8 cellular contexts compared by ENCODE assay signal in the genomic region with DNA sequence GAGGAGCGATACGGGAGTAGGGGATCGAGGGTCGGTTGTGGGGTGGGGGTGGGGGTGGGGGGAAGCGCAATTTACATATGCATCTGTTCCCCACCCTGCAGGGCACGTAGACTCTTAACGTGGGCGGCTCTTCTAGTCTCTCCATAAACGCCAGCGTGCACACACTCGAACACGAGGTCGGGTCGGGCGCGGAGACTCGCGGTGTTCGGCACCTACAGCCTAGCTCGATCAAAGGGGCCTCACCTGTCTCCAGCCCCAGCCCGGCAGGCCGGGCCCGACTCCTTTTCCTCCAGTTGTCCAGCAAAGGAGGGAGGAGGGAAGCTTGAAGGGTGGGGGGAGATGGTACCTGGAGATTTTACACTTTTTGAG. TPM values are rescaled to one million over a fixed set of nuclear protein-coding genes. Genes with fewer than 3 reads are reported as not detected.
DNase-seq lines count a peak whose midpoint lies in the region; ATAC-seq and TF ChIP-seq lines count a peak whose summit lies in the region.

No MANE protein-coding gene starts in this region.

- H3K9me2 ChIP-seq in GM23248 (ENCODE audit: insufficient read depth), result no peaks in the 10 kb centered on the region
- H3K9me2 ChIP-seq in Karpas-422 (replicated peaks; ENCODE audit: insufficient read depth, low read length), result no peaks in the 10 kb centered on the region; the same call in 1 of the 2 replicates

- no peaks in the 10 kb centered on the region for H3K27me3 ChIP-seq in GM23248 (replicated peaks; ENCODE audit: insufficient read depth)
- no peaks in the 10 kb centered on the region for H3K27me3 ChIP-seq in Karpas-422 (ENCODE audit: low read length)
- no peaks in the 10 kb centered on the region for H3K27me3 ChIP-seq in WERI-Rb-1 (ENCODE audit: insufficient read depth, low read depth, severe bottlenecking)

- H3K4me1 ChIP-seq in GM23248 (ENCODE audit: insufficient read depth), result peaks cover 36% of the 10 kb centered on the region
- H3K4me1 ChIP-seq in Karpas-422 (ENCODE audit: low read length), result peaks cover 45% of the 10 kb centered on the region

- H3K27ac ChIP-seq in GM23248 (peak overlapping the region; percentile 89), Karpas-422 (ENCODE audit: low read length) (peak overlapping the region; percentile 69), WERI-Rb-1 (peak overlapping the region; percentile 89)

- H3F3A ChIP-seq in GM23248 (ENCODE audit: insufficient read depth), result peaks cover 4% of the 10 kb centered on the region; the same call in 1 of the 2 replicates

- H3K4me3 ChIP-seq in GM23248 (peak overlapping the region; percentile 96), Karpas-422 (ENCODE audit: low read length) (peak overlapping the region; percentile 88), WERI-Rb-1 (ENCODE audit: low read depth, low read length) (peak overlapping the region; percentile 95)

- H3K79me2 ChIP-seq in GM23248 (ENCODE audit: insufficient read depth) (peaks cover 55% of the 10 kb centered on the region), Karpas-422 (ENCODE audit: low read length) (peaks cover 61% of the 10 kb centered on the region)

- peaks cover 30% of the 10 kb centered on the region for H3K27me3 Mint-ChIP-seq in central memory CD8-positive, alpha-beta T cell

- peaks cover 7% of the 10 kb centered on the region; the same call in 1 of the 2 replicates for H3K36me3 ChIP-seq in GM23248 (ENCODE audit: low read depth)
- H3K36me3 ChIP-seq in Karpas-422 (ENCODE audit: insufficient read depth, low read length), result peaks cover 33% of the 10 kb centered on the region
- H3K36me3 ChIP-seq in WERI-Rb-1, result peaks cover 23% of the 10 kb centered on the region

- H3K4me2 ChIP-seq in GM23248 (ENCODE audit: unreplicated experiment) (peak overlapping the region; percentile 99), Karpas-422 (ENCODE audit: low read depth, low read length, poor library complexity, severe bottlenecking) (peak overlapping the region; percentile 73)

- DNase-seq in GM03348 (ENCODE audit: low spot score), result peak; percentile 50
- DNase-seq in GM23248, result peak; percentile 83
- DNase-seq in Karpas-422, result peak; percentile 94
- DNase-seq in WERI-Rb-1, result peak; percentile 36
- DNase-seq in central memory CD8-positive, alpha-beta T cell (ENCODE audit: low spot score in 2 of 2), result peak; percentile 18 to 19
- DNase-seq in left kidney (ENCODE audit: low read depth, low spot score), result peak; percentile 76
- peak; percentile 57 for DNase-seq in stimulated activated CD4-positive, alpha-beta T cell treated with anti-CD3 and anti-CD28 coated beads, Interleukin-4, amount 100 ng/mL, for 24 hours
- DNase-seq in NCI-H1694 treated with DMSO at 0.1 percent for 48 hours (lab: John Stamatoyannopoulos, UW), result no peak

- H3K9me3 ChIP-seq in GM23248 (ENCODE audit: low read depth) (no peaks in the 10 kb centered on the region), Karpas-422 (ENCODE audit: low read length) (no peaks in the 10 kb centered on the region), WERI-Rb-1 (ENCODE audit: severe bottlenecking) (no peaks in the 10 kb centered on the region)

- H3K9ac ChIP-seq in GM23248, result peak overlapping the region; percentile 99
- peak overlapping the region; percentile 95 for H3K9ac ChIP-seq in Karpas-422 (ENCODE audit: low read length)

- peaks cover 37% of the 10 kb centered on the region for H3K4me1 Mint-ChIP-seq in central memory CD8-positive, alpha-beta T cell

- H3K9me3 Mint-ChIP-seq in central memory CD8-positive, alpha-beta T cell, result no peaks in the 10 kb centered on the region

- TF ChIP-seq CTCF in WERI-Rb-1 (IDR thresholded peaks at IDR 0.05; ENCODE audit: low read depth, low read length), result no peak

- H4K20me1 ChIP-seq in GM23248 (ENCODE audit: insufficient read depth) (no peaks in the 10 kb centered on the region; the same call in 1 of the 2 replicates), Karpas-422 (ENCODE audit: insufficient read depth, low read depth, low read length) (peaks cover 35% of the 10 kb centered on the region)

- peak overlapping the region; percentile 86 for H3K4me3 Mint-ChIP-seq in central memory CD8-positive, alpha-beta T cell

- peak overlapping the region; percentile 94 for H2AFZ ChIP-seq in GM23248
- H2AFZ ChIP-seq in Karpas-422 (ENCODE audit: low read length), result peak overlapping the region; percentile 38; the same call in 1 of the 2 replicates

- peak overlapping the region; percentile 87 for H3K27ac Mint-ChIP-seq in central memory CD8-positive, alpha-beta T cell (ENCODE audit: low read depth)

- WGBS in GM23248 (ENCODE audit: low coverage in 1 of 2, low lambda C conversion rate in 2 of 2, missing lambda C conversion rate in 2 of 2), 2 experiments, result 0 to 1% methylated on average over 19 to 23 of the region's 23 CpGs

- H3K36me3 Mint-ChIP-seq in central memory CD8-positive, alpha-beta T cell (ENCODE audit: insufficient read depth), result peaks cover 18% of the 10 kb centered on the region

- peak; percentile 45 for ATAC-seq in central memory CD8-positive, alpha-beta T cell (replicated peaks; ENCODE audit: extremely low read depth, poor library complexity, severe bottlenecking)

- in situ Hi-C loops in GM23248 (cut with MboI), result no loop called here

RNA-seq across cellular contexts. Expression of gene DCUN1D5, which starts 0.5 kb away (rescaled TPM):
- 76.0 and 87.6 TPM in 2 replicates for total RNA-seq in GM23248 (2014; rRNA removed; shearing (Covaris generic))
- 73.5 and 80.1 TPM in 2 replicates for polyA plus RNA-seq in GM23248 (2016; fragmentation: Nextera tagmentation; extraction: Ambion mirVana)
- 243 and 322 TPM in 2 replicates for total RNA-seq in Karpas-422 (2014; rRNA removed; shearing (Covaris generic); ENCODE audit: low replicate concordance)

RNA-seq across cellular contexts. Expression of gene DYNC2H1, which starts 17.8 kb away (rescaled TPM):
- 24.7 and 27.0 TPM in 2 replicates for total RNA-seq in GM23248 (2014; rRNA removed; shearing (Covaris generic))
- 7.0 and 9.3 TPM in 2 replicates for polyA plus RNA-seq in GM23248 (2016; fragmentation: Nextera tagmentation; extraction: Ambion mirVana)
- total RNA-seq in Karpas-422 (2014; rRNA removed; shearing (Covaris generic); ENCODE audit: low replicate concordance), result 1.2 and 3.9 TPM in 2 replicates
